In the genomic region with DNA sequence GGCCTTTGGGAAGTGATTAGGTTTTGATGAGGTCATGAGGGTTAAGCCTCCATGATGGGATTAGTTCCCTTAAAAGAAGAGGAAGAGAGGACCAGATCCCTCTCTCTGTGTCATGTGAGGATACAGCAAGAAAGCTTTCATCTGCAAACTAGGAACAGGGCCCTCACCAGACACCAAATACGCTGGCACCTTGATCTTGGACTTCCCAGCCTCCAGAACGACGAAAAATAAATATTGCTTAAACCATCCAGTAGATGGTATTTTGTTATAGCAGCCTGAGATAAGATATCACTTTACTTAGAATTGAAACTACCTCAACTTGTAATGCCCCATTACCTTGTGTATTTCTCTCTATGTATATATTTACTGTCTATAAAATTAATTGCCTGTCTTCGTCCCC, we compare ENCODE assay signal across 27 cellular contexts.
"Had no signal": no experiment of that assay in that cellular context is flagged by ENCODE, and none has a peak within 500 bp of the region (broad histone marks: within the 10 kb centered on the region; RNA-seq: fewer than 3 reads in every experiment).

No MANE protein-coding gene starts in this region.

- H3K4me3 ChIP-seq: colonic mucosa, coronary artery, dorsolateral prefrontal cortex, esophagus muscularis mucosa, esophagus squamous epithelium, gastrocnemius medialis, gastroesophageal sphincter, heart left ventricle, heart right ventricle had no signal

- H3K36me3 ChIP-seq: colonic mucosa, esophagus muscularis mucosa, esophagus squamous epithelium, gastrocnemius medialis, gastroesophageal sphincter, heart left ventricle, heart right ventricle had no signal

- FAIRE-seq: colon, endometrium, endothelial cell of umbilical vein, frontal cortex had no signal

- H3K27me3 ChIP-seq: colonic mucosa, dorsolateral prefrontal cortex, esophagus muscularis mucosa, gastrocnemius medialis, gastroesophageal sphincter, heart left ventricle, heart right ventricle had no signal

- H3K9me3 ChIP-seq: colonic mucosa, gastrocnemius medialis had no signal

- DNase-seq: colonic mucosa; cortex of kidney; dermis blood vessel endothelial cell; effector CD4-positive, alpha-beta T cell; effector CD8-positive, alpha-beta T cell; effector memory CD4-positive, alpha-beta T cell; effector memory CD8-positive, alpha-beta T cell; erythroblast; esophagus squamous epithelium; foreskin fibroblast; foreskin keratinocyte; foreskin melanocyte; gastrocnemius medialis; glutamatergic neuron; heart left ventricle; heart right ventricle had no signal

- H3K4me3 Mint-ChIP-seq: dendritic cell treated with granulocyte-macrophage colony-stimulating factor and Interleukin-4, amounts not matched to agents 40 ng/mL and 50 ng/mL, for 4 days; effector memory CD8-positive, alpha-beta T cell had no signal

- H3K9me3 Mint-ChIP-seq: effector memory CD8-positive, alpha-beta T cell had no signal

- ATAC-seq: effector memory CD8-positive, alpha-beta T cell; esophagus mucosa; foreskin keratinocyte; gastrocnemius medialis; gastroesophageal sphincter; heart left ventricle; heart right ventricle had no signal

- H3K27ac ChIP-seq: colonic mucosa, coronary artery, dorsolateral prefrontal cortex, epithelial cell of prostate, esophagus muscularis mucosa, esophagus squamous epithelium, foreskin keratinocyte, gastrocnemius medialis, gastroesophageal sphincter, heart left ventricle, heart right ventricle had no signal

- H3K4me1 ChIP-seq: colonic mucosa, esophagus muscularis mucosa, esophagus squamous epithelium, foreskin keratinocyte, gastrocnemius medialis, gastroesophageal sphincter, heart left ventricle, heart right ventricle had no signal

- H3K27ac Mint-ChIP-seq: dendritic cell treated with granulocyte-macrophage colony-stimulating factor and Interleukin-4, amounts not matched to agents 40 ng/mL and 50 ng/mL, for 4 days; effector memory CD8-positive, alpha-beta T cell had no signal
